Comparison of ENCODE assay signal across 9 cellular contexts in genomic region chr1:33735624-33736023, GRCh38.
A peak's percentile ranks its signal among the peaks of the same experiment; 100 is the strongest.
DNase-seq lines count a peak whose midpoint lies in the region; ATAC-seq and TF ChIP-seq lines count a peak whose summit lies in the region.
"Had no signal": no experiment of that assay in that cellular context is flagged by ENCODE, and none has a peak within 500 bp of the region (broad histone marks: within the 10 kb centered on the region; RNA-seq: fewer than 3 reads in every experiment).

No MANE protein-coding gene starts in this region.

- no peaks in the 10 kb centered on the region for H3K36me3 ChIP-seq in psoas muscle (ENCODE audit: insufficient read depth in 1 of 2, low read depth in 1 of 2)
- H3K36me3 ChIP-seq: right atrium auricular region had no signal

- TF ChIP-seq CTCF in choroid plexus epithelial cell (conservative IDR thresholded peaks at IDR 0.05; ENCODE audit: low read depth, low read length) (peak; percentile 13), psoas muscle (IDR thresholded peaks at IDR 0.05) (peak; percentile 20)

- H3K27me3 ChIP-seq in psoas muscle (ENCODE audit: insufficient read depth in 3 of 3, low read length in 2 of 3), result peaks cover 3 to 19% (median 4%) of the 10 kb centered on the region in 3 donors
- H3K27me3 ChIP-seq: right atrium auricular region had no signal

- peak; percentile 8 to 19 for DNase-seq in NCI-H2081 (lab: John Stamatoyannopoulos, UW)
- DNase-seq in NCI-H2081 treated with DMSO at 0.1 percent for 48 hours (lab: John Stamatoyannopoulos, UW), result no peak
- peak; percentile 58 to 70 for DNase-seq in NCI-H524 (lab: John Stamatoyannopoulos, UW)
- DNase-seq in choroid plexus epithelial cell (ENCODE audit: low read depth), result peak; percentile 6
- no peak for DNase-seq in psoas muscle
- no peak for DNase-seq in amniotic stem cell (lab: John Stamatoyannopoulos, UW)

- WGBS in psoas muscle, 3 donors, result 17 to 24% (median 23%) methylated on average over 3 of the region's 3 CpGs

- H3K4me1 ChIP-seq in psoas muscle, result no peaks in the 10 kb centered on the region
- H3K4me1 ChIP-seq: right atrium auricular region had no signal

- H3K9me3 ChIP-seq in psoas muscle, result no peaks in the 10 kb centered on the region
- H3K9me3 ChIP-seq: right atrium auricular region had no signal

- no peak overlapping the region for H3K4me3 ChIP-seq in choroid plexus epithelial cell (ENCODE audit: low read depth, low read length)
- no peak overlapping the region for H3K4me3 ChIP-seq in psoas muscle
- H3K4me3 ChIP-seq: right atrium auricular region had no signal

- no peak overlapping the region for H3K27ac ChIP-seq in psoas muscle
- H3K27ac ChIP-seq: right atrium auricular region had no signal

- intact Hi-C loops in psoas muscle (cut with DNase I), result no loop called here

- no peak for ATAC-seq in psoas muscle
- ATAC-seq in GM18517 (IDR thresholded peaks at IDR 0.05; ENCODE audit: unreplicated experiment), result no peak
- ATAC-seq in HG03432 (IDR thresholded peaks at IDR 0.05; ENCODE audit: unreplicated experiment), result no peak

Comparison
In these comparisons a context has a peak if more than half of its experiments do, and no peak if none do; other contexts are left out.
1. DNase-seq: peak in NCI-H2081 (2 of 2), NCI-H524 (2 of 2) and choroid plexus epithelial cell (single experiment); none in NCI-H2081 treated with DMSO at 0.1 percent for 48 hours (single experiment), psoas muscle (0 of 2) and amniotic stem cell (single experiment).